ENCODE assay signal across 8 cellular contexts in the genomic region with DNA sequence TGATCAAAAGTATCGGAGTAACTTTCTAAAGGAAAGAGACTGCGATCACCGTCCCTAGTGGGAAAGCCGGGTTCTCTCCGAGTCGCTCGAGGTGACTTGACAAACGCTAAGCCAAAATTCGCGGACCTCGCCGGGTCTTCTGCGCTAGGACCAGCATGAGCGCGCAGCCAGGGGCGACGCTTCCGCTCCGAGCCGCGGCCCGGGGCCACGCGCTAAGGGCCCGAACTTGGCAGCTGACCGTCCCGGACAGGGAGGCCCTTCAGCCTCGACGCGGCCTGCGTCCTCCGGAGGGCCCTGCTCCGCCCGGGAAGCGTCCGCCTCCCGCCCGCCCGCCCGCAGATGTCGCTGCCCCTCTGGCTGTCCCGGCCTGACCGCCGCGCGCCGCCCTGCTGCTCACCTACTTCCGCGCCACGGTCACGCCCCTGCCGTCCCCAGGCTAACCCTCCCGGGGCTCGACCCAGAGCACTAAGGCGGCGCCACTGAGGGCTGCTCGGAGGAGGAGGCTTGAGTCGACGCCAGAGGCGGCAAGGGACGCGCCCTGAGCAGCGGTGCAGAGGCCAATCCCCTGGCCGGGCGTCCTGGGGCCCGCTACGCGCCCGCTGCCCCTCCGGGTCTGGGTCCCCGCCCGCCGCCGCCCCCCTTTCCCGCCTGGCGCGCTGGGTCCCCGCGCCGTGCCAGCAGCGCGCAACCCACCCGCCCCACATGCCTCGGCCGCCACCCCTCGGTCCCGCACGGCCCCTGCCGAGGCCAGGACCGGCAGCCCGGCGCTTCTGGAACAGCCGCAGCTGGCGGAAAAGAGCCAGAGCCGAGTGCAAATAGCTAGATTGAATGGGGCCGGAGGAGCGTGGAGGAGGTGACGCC. TPM values are rescaled to one million over a fixed set of nuclear protein-coding genes. Genes with fewer than 3 reads are reported as not detected.
DNase-seq lines count a peak whose midpoint lies in the region; ATAC-seq lines count a peak whose summit lies in the region.

No MANE protein-coding gene starts in this region.

- peaks cover 43% of the 10 kb centered on the region for H3K4me1 ChIP-seq in CD4-positive, CD25-positive, alpha-beta regulatory T cell (ENCODE audit: control insufficient read depth, insufficient read depth, low read length, poor library complexity, severe bottlenecking)
- peaks cover 0 to 15% of the 10 kb centered on the region in 2 donors for H3K4me1 ChIP-seq in muscle layer of duodenum (ENCODE audit: control insufficient read depth in 1 of 2, insufficient read depth in 2 of 2, low read length in 2 of 2)

- H3K4me3 ChIP-seq in CD4-positive, CD25-positive, alpha-beta regulatory T cell (ENCODE audit: low read depth, low read length) = peak overlapping the region; percentile 94
- H3K4me3 ChIP-seq in muscle layer of duodenum (ENCODE audit: low read depth in 1 of 2, low read length in 2 of 2) = peak overlapping the region; percentile 91 to 97

- H3K36me3 ChIP-seq in CD4-positive, CD25-positive, alpha-beta regulatory T cell (ENCODE audit: control insufficient read depth, insufficient read depth, low read length) = peaks cover 15% of the 10 kb centered on the region
- peaks cover 0 to 6% of the 10 kb centered on the region in 2 donors for H3K36me3 ChIP-seq in muscle layer of duodenum (ENCODE audit: control insufficient read depth in 1 of 2, insufficient read depth in 2 of 2, low read length in 2 of 2)

- no peaks in the 10 kb centered on the region for H3K9me3 ChIP-seq in CD4-positive, CD25-positive, alpha-beta regulatory T cell (ENCODE audit: control insufficient read depth in 2 of 2, low read length in 2 of 2)
- no peaks in the 10 kb centered on the region for H3K9me3 ChIP-seq in muscle layer of duodenum (ENCODE audit: control insufficient read depth in 1 of 2, low read length in 2 of 2)

- DNase-seq in CD4-positive, CD25-positive, alpha-beta regulatory T cell = peak; percentile 77 to 91 (median 80)
- DNase-seq in NOMO-1 treated with dmso at 0.1 percent for 144 hours (lab: John Stamatoyannopoulos, UW; ENCODE audit: unreplicated experiment) (peak; percentile 88), epithelial cell of prostate (ENCODE audit: low read depth, low spot score) (peak; percentile 52)
- DNase-seq in activated CD8-positive, alpha-beta memory T cell treated with anti-CD3 and anti-CD28 coated beads, Interleukin-2, amount 50 U/mL, for 4 hours = peak; percentile 78
- peak; percentile 42 to 78 for DNase-seq in stimulated activated CD8-positive, alpha-beta memory T cell treated with anti-CD3 and anti-CD28 coated beads, Interleukin-7, amount 100 ng/mL, for 4 hours (ENCODE audit: low read depth in 2 of 2)

- no peaks in the 10 kb centered on the region for H3K27me3 Mint-ChIP-seq in CD4-positive, CD25-positive, alpha-beta regulatory T cell

- no peaks in the 10 kb centered on the region for H3K27me3 ChIP-seq in CD4-positive, CD25-positive, alpha-beta regulatory T cell (ENCODE audit: control insufficient read depth, insufficient read depth, low read length)
- no peaks in the 10 kb centered on the region for H3K27me3 ChIP-seq in muscle layer of duodenum (ENCODE audit: low read depth, low read length)

- no peaks in the 10 kb centered on the region for H3K9me3 Mint-ChIP-seq in CD4-positive, CD25-positive, alpha-beta regulatory T cell

- peak; percentile 22 to 29 for ATAC-seq in CD4-positive, CD25-positive, alpha-beta regulatory T cell (ENCODE audit: low read depth in 2 of 2)
- peak; percentile 61 for ATAC-seq in GM19324 (IDR thresholded peaks at IDR 0.05; ENCODE audit: low FRiP score, unreplicated experiment)
- peak; percentile 45 for ATAC-seq in HG03460 (IDR thresholded peaks at IDR 0.05; ENCODE audit: unreplicated experiment)

- peak overlapping the region; percentile 99 for H3K27ac ChIP-seq in CD4-positive, CD25-positive, alpha-beta regulatory T cell (ENCODE audit: insufficient read depth, low read length, poor library complexity, severe bottlenecking)
- H3K27ac ChIP-seq in epithelial cell of prostate (peak overlapping the region; percentile 96), muscle layer of duodenum (ENCODE audit: low read length) (peak overlapping the region; percentile 98)

- H3K27ac Mint-ChIP-seq in CD4-positive, CD25-positive, alpha-beta regulatory T cell = peak overlapping the region in 2 of 3 donors; percentile 88 to 96

- peaks cover 18% of the 10 kb centered on the region for H3K36me3 Mint-ChIP-seq in CD4-positive, CD25-positive, alpha-beta regulatory T cell

- H3K4me3 Mint-ChIP-seq in CD4-positive, CD25-positive, alpha-beta regulatory T cell = peak overlapping the region in 3 of 4 donors; percentile 81 to 86 (median 86)

- H3K4me1 Mint-ChIP-seq in CD4-positive, CD25-positive, alpha-beta regulatory T cell = peaks cover 0 to 21% (median 7%) of the 10 kb centered on the region in 4 donors

RNA-seq across cellular contexts. Expression of a gene that starts 0.9 kb away (rescaled TPM):
- total RNA-seq in CD4-positive, CD25-positive, alpha-beta regulatory T cell = 251 TPM
- polyA plus RNA-seq in CD4-positive, CD25-positive, alpha-beta regulatory T cell = 10 to 100 TPM; 30.7 to 42.4 (median 36.1) TPM

Comparison
In these comparisons a context has a peak if more than half of its experiments do, and no peak if none do; other contexts are left out.
1. Peak in every context shown above with its lines: DNase-seq, ATAC-seq, H3K4me3 ChIP-seq and H3K27ac ChIP-seq.